ENCODE assay signal across 8 cellular contexts in genomic region chr20:48076247-48076646, GRCh38.
"Had no signal": no experiment of that assay in that cellular context is flagged by ENCODE, and none has a peak within 500 bp of the region (broad histone marks: within the 10 kb centered on the region; RNA-seq: fewer than 3 reads in every experiment).

No MANE protein-coding gene starts in this region.

- H3K4me2 ChIP-seq: GM23338 had no signal

- H2AFZ ChIP-seq: GM23338 had no signal

- H3K4me3 ChIP-seq: GM23338, K562 had no signal

- DNase-seq: H9, HCEC 1CT, IMR-90, KG1 had no signal

- H3K27ac ChIP-seq: HL-60 had no signal

- ATAC-seq: GM23338, HepG2, K562 had no signal
